Comparison of ENCODE assay signal across 14 cellular contexts in genomic region chr11:47857485-47858168, GRCh38. TPM values are rescaled to one million over a fixed set of nuclear protein-coding genes. Genes with fewer than 3 reads are reported as not detected.
DNase-seq lines count a peak whose midpoint lies in the region; ATAC-seq and TF ChIP-seq lines count a peak whose summit lies in the region.
"Had no signal": no experiment of that assay in that cellular context is flagged by ENCODE, and none has a peak within 500 bp of the region (broad histone marks: within the 10 kb centered on the region; RNA-seq: fewer than 3 reads in every experiment).

No MANE protein-coding gene starts in this region.

- no peaks in the 10 kb centered on the region for H3K9me3 ChIP-seq in SJSA1 (replicated peaks)
- H3K9me3 ChIP-seq in skeletal muscle satellite cell (replicated peaks; ENCODE audit: low read length): no peaks in the 10 kb centered on the region
- H3K9me3 ChIP-seq: HAP-1, upper lobe of left lung had no signal

- no peaks in the 10 kb centered on the region for H3K36me3 Mint-ChIP-seq in HFFc6 (ENCODE audit: low read depth)

- no peaks in the 10 kb centered on the region for H3K27me3 ChIP-seq in SJSA1 (replicated peaks)
- H3K27me3 ChIP-seq in skeletal muscle satellite cell (ENCODE audit: control insufficient read depth, insufficient read depth, low read length): no peaks in the 10 kb centered on the region
- H3K27me3 ChIP-seq: upper lobe of left lung had no signal

- no peak for ATAC-seq in GM18873 (IDR thresholded peaks at IDR 0.05; ENCODE audit: low FRiP score, unreplicated experiment)

- peak overlapping the region; percentile 72; the same call in 1 of the 2 replicates for H3K27ac ChIP-seq in SJSA1
- H3K27ac ChIP-seq: foreskin keratinocyte had no signal

- no peak for TF ChIP-seq CTCF in HFFc6 (IDR thresholded peaks at IDR 0.05)

- no peak overlapping the region for H3K4me3 ChIP-seq in SJSA1
- H3K4me3 ChIP-seq in skeletal muscle satellite cell (ENCODE audit: low read length): no peak overlapping the region
- H3K4me3 ChIP-seq: HAP-1, upper lobe of left lung had no signal

- H3K4me1 ChIP-seq in SJSA1 (replicated peaks) (peaks cover 57% of the 10 kb centered on the region), skeletal muscle satellite cell (ENCODE audit: control insufficient read depth, insufficient read depth, low read length) (peaks cover 24% of the 10 kb centered on the region)
- H3K4me1 ChIP-seq: foreskin keratinocyte, HAP-1 had no signal

- H3K4me2 ChIP-seq in skeletal muscle satellite cell (ENCODE audit: low read length): peak overlapping the region; percentile 50

- DNase-seq in NOMO-1 (lab: John Stamatoyannopoulos, UW; ENCODE audit: unreplicated experiment in 2 of 2): peak; percentile 27 to 42
- DNase-seq in NOMO-1 treated with dmso at 0.1 percent for 144 hours (lab: John Stamatoyannopoulos, UW; ENCODE audit: unreplicated experiment): no peak
- no peak for DNase-seq in HFFc6
- DNase-seq in SJSA1 (ENCODE audit: low read depth in 1 of 2, low spot score in 2 of 2): no peak
- DNase-seq in AG20443 (ENCODE audit: low spot score): no peak
- no peak for DNase-seq in D341Med (ENCODE audit: low spot score)
- DNase-seq: 8988T, cortex of kidney, NCI-H2171 had no signal

- H3K9ac ChIP-seq in skeletal muscle satellite cell (ENCODE audit: low read depth, low read length): no peak overlapping the region

- H3K27ac Mint-ChIP-seq in HFFc6: peak overlapping the region; percentile 74

- H3K36me3 ChIP-seq in SJSA1 (no peaks in the 10 kb centered on the region), skeletal muscle satellite cell (ENCODE audit: insufficient read depth, low read length) (no peaks in the 10 kb centered on the region)
- H3K36me3 ChIP-seq: HAP-1, upper lobe of left lung had no signal

- H3K9me3 Mint-ChIP-seq in HFFc6: no peaks in the 10 kb centered on the region

- peaks cover 33% of the 10 kb centered on the region for H3K4me1 Mint-ChIP-seq in HFFc6 (ENCODE audit: low read depth)

- no peaks in the 10 kb centered on the region for H3K27me3 Mint-ChIP-seq in HFFc6 (ENCODE audit: insufficient read depth)

- peak overlapping the region; percentile 62; the same call in 1 of the 2 replicates for H3K4me3 Mint-ChIP-seq in HFFc6

RNA-seq across cellular contexts. Expression of gene NUP160, which starts 9.5 kb away (rescaled TPM):
- 10 to 100 TPM; 18.1 to 23.1 (median 20.0) TPM for total RNA-seq in HFFc6 (2021; fragmentation: NEBNext Ultra II Directional; extraction: Animal tissue kit (Norgen Biotek cat#: 25700))
- total RNA-seq in SJSA1 (2014; rRNA removed; shearing (Covaris generic)): 31.7 and 47.1 TPM in 2 replicates
- total RNA-seq in skeletal muscle satellite cell (2012; rRNA removed): 26.0 and 30.4 TPM in 2 replicates

Comparison
In these comparisons a context has a peak if more than half of its experiments do, and no peak if none do; other contexts are left out.
1. DNase-seq: peak in NOMO-1 (2 of 2); none in NOMO-1 treated with dmso at 0.1 percent for 144 hours (single experiment), HFFc6 (single experiment), SJSA1 (0 of 2), AG20443 (single experiment) and D341Med (single experiment).